Comparison of ENCODE assay signal across 15 cellular contexts in the genomic region with DNA sequence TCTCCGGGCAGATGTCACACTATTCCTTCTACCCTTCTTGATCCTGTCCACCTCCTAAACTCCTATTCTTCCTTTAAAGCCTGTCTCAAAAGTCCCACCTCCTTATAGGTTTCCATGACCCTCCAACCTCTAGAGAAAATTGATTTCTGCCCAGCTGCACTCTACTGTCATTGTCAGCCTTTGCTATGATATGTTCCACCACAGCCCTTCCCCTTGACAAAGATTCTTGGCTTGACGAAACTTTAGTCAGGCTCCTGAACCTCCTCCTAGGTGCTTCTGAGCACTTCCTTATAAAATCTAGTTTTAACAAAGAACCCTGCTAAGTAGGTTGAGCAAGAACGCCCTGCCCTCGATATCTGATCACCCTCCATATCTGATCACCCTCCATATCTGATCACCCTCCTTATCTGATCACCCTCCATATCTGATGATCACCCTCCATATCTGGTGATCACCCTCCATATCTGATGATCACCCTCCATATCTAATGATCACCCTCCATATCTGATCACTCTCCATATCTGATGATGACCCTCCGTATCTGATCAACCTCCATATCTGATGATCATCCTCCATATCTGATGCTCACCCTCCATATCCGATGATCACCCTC.
DNase-seq lines count a peak whose midpoint lies in the region; ATAC-seq and TF ChIP-seq lines count a peak whose summit lies in the region.
"Had no signal": no experiment of that assay in that cellular context is flagged by ENCODE, and none has a peak within 500 bp of the region (broad histone marks: within the 10 kb centered on the region; RNA-seq: fewer than 3 reads in every experiment).

No MANE protein-coding gene starts in this region.

- H3K36me3 ChIP-seq in Peyer's patch, result no peaks in the 10 kb centered on the region
- H3K36me3 ChIP-seq in mucosa of rectum (ENCODE audit: control insufficient read depth in 2 of 2, insufficient read depth in 2 of 2, low read length in 2 of 2), result no peaks in the 10 kb centered on the region

- peaks cover 24% of the 10 kb centered on the region for H3K36me3 Mint-ChIP-seq in glutamatergic neuron (ENCODE audit: unreplicated experiment)
- H3K36me3 Mint-ChIP-seq in type B pancreatic cell, result peaks cover 18% of the 10 kb centered on the region
- H3K36me3 Mint-ChIP-seq: CD8-positive, alpha-beta T cell had no signal

- H3K27ac ChIP-seq in Peyer's patch (peak overlapping the region in 3 of 4 donors; percentile 39 to 83 (median 70)), mucosa of rectum (ENCODE audit: low read depth in 2 of 2, low read length in 2 of 2) (peak overlapping the region; percentile 65 to 80)
- H3K27ac ChIP-seq: HL-60 had no signal

- H3K27ac Mint-ChIP-seq in glutamatergic neuron (ENCODE audit: unreplicated experiment) (peak overlapping the region; percentile 1), type B pancreatic cell (peak overlapping the region; percentile 49)
- H3K27ac Mint-ChIP-seq: CD8-positive, alpha-beta T cell; HFFc6 had no signal

- H3K4me1 ChIP-seq in Peyer's patch, result no peaks in the 10 kb centered on the region
- peaks cover 8 to 20% of the 10 kb centered on the region in 2 donors for H3K4me1 ChIP-seq in mucosa of rectum (ENCODE audit: control insufficient read depth in 2 of 2, insufficient read depth in 2 of 2, low read length in 2 of 2)

- H3K27me3 ChIP-seq in Peyer's patch, result no peaks in the 10 kb centered on the region
- no peaks in the 10 kb centered on the region for H3K27me3 ChIP-seq in mucosa of rectum (ENCODE audit: control insufficient read depth in 2 of 2, insufficient read depth in 2 of 2, low read length in 2 of 2)

- H3K4me3 Mint-ChIP-seq in glutamatergic neuron (ENCODE audit: unreplicated experiment) (no peak overlapping the region), type B pancreatic cell (no peak overlapping the region)
- H3K4me3 Mint-ChIP-seq: CD14-positive monocyte; CD8-positive, alpha-beta T cell; HFFc6 had no signal

- H3K4me3 ChIP-seq in Peyer's patch (no peak overlapping the region), mucosa of rectum (ENCODE audit: low read length in 2 of 2) (peak overlapping the region; percentile 0 to 21)

- no peak for TF ChIP-seq POLR2A in Peyer's patch (IDR thresholded peaks at IDR 0.05)

- H3K9ac ChIP-seq in mucosa of rectum (ENCODE audit: low read depth in 1 of 2, low read length in 2 of 2), result peak overlapping the region in 1 of 2 donors; percentile 40

- H3K4me1 Mint-ChIP-seq in glutamatergic neuron (ENCODE audit: low read depth, unreplicated experiment), result no peaks in the 10 kb centered on the region
- H3K4me1 Mint-ChIP-seq in type B pancreatic cell (ENCODE audit: unreplicated experiment), result peaks cover 5% of the 10 kb centered on the region

- DNase-seq in Peyer's patch (no peak), glutamatergic neuron (no peak), type B pancreatic cell (ENCODE audit: extremely low spot score, unreplicated experiment) (no peak), NCI-H1417 treated with DMSO at 0.1 percent for 48 hours (lab: John Stamatoyannopoulos, UW) (no peak), UCSD-AML1 (lab: John Stamatoyannopoulos, UW; ENCODE audit: unreplicated experiment) (no peak), left ventricle myocardium superior (no peak)
- DNase-seq in activated CD4-positive, alpha-beta T cell treated with anti-CD3 and anti-CD28 coated beads for 4 hours, result no peak
- DNase-seq: CD8-positive, alpha-beta T cell; COR-L47; DMS 273 treated with DMSO at 0.1 percent for 48 hours; HCEC 1CT; HFFc6 had no signal

- peaks cover 4% of the 10 kb centered on the region for H3K27me3 Mint-ChIP-seq in glutamatergic neuron (ENCODE audit: unreplicated experiment)
- H3K27me3 Mint-ChIP-seq in type B pancreatic cell, result no peaks in the 10 kb centered on the region

- ATAC-seq in left ventricle myocardium superior, result no peak
- ATAC-seq: CD8-positive, alpha-beta T cell had no signal

- intact Hi-C loops in left ventricle myocardium superior (cut with micrococcal nuclease), result no loop called here

- H3K9me3 ChIP-seq in Peyer's patch (no peaks in the 10 kb centered on the region), mucosa of rectum (ENCODE audit: control insufficient read depth in 2 of 2, low read length in 2 of 2) (no peaks in the 10 kb centered on the region)

- H3K9me3 Mint-ChIP-seq in glutamatergic neuron (ENCODE audit: unreplicated experiment) (peaks cover 15% of the 10 kb centered on the region), type B pancreatic cell (peaks cover 5% of the 10 kb centered on the region)
- H3K9me3 Mint-ChIP-seq: CD8-positive, alpha-beta T cell had no signal

- no peak for TF ChIP-seq CTCF in Peyer's patch (IDR thresholded peaks at IDR 0.05)
- no peak for TF ChIP-seq CTCF in glutamatergic neuron (IDR thresholded peaks at IDR 0.05; ENCODE audit: partially characterized antibody, unreplicated experiment)
- no peak for TF ChIP-seq CTCF in type B pancreatic cell (conservative IDR thresholded peaks at IDR 0.05)

Comparison
In these comparisons a context has a peak if more than half of its experiments do, and no peak if none do; other contexts are left out.
1. H3K4me3 ChIP-seq: peak in mucosa of rectum (2 of 2); none in Peyer's patch (0 of 4).